Comparison of ENCODE assay signal across 1 cellular context in the genomic region with DNA sequence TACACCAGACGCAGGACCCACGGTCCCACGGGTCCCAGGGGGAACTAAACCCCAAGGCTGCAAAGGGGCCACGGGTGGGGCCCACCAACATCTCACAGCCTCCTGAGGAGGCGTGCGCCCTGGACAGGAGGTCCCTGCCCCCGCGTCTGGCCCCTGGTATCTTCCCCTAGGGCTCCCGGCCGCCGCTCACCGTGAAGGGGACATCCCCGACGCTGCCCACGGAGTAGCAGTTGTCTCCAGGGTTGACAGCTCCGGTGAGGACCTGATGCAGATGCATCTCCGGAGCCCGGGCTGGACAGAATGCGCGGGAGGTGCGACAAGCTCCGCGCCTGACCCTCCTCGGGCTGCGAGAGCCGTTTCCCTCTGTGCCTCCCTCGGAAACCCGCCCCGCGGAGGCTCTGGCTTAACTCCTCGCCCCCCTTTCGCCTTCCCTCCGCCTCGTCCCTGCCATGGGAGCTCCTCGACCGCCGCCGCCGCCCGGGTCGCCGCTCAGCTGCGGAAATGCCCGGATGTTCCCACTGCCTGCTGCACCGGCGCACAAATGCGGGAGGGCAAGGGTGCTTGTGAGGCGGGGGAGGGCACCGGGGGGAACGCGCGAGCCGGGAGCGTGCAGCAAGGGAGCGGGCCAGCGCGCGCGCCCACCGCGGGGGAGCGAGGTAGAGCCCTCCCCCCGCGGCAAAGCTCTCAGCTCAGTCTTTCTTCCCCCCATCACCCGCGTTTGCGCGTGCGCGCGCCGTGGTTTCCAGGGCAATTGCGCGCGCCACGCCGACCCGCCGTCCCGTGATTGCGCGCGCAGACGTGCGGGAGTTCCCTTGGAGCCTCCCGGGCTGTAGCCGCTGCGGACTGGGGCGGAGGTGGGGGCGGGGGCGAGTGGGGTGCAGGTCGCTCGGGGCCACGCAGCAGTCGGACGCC.
A peak's percentile ranks its signal among the peaks of the same experiment; 100 is the strongest.
TF ChIP-seq lines count a peak whose summit lies in the region.

A gene with protein sequence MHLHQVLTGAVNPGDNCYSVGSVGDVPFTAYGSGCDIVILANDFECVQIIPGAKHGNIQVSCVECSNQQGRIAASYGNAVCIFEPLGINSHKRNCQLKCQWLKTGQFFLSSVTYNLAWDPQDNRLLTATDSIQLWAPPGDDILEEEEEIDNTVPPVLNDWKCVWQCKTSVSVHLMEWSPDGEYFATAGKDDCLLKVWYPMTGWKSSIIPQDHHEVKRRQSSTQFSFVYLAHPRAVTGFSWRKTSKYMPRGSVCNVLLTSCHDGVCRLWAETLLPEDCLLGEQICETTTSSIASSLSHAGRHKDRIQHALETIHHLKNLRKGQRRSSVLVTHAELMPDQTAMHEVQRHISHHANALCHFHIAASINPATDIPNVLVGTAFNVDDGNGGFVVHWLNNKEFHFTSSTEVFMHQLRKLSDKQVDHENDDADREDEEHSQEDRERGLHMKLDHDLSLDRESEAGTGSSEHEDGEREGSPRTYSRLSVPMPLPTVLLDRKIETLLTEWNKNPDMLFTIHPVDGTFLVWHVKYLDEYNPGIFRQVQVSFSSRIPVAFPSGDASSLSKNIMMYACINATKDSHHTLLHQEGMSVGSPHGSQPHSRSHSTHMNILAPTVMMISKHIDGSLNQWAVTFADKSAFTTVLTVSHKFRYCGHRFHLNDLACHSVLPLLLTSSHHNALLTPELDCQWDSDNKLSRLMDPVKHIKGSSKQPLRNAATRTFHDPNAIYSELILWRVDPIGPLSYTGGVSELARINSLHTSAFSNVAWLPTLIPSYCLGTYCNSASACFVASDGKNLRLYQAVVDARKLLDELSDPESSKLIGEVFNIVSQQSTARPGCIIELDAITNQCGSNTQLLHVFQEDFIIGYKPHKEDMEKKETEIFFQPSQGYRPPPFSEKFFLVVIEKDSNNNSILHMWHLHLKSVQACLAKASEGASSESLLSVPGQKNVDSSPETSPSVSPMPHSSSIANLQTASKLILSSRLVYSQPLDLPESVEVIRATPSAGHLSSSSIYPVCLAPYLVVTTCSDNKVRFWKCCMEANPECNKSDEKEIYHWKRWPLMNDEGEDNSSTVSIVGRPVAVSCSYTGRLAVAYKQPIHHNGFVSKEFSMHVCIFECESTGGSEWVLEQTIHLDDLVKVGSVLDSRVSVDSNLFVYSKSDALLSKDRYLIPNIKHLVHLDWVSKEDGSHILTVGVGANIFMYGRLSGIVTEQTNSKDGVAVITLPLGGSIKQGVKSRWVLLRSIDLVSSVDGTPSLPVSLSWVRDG (N-terminal part only) (minus strand): TSS at position 503 of the 912 bp plus-strand sequence. CDS start 226 bp downstream, at position 277.

TF ChIP-seq in HepG2, 621 proteins besides CTCF, POLR2A, EP300 and RAD21 (continued from another document and continues in another):
- TF ChIP-seq, protein P1, sequence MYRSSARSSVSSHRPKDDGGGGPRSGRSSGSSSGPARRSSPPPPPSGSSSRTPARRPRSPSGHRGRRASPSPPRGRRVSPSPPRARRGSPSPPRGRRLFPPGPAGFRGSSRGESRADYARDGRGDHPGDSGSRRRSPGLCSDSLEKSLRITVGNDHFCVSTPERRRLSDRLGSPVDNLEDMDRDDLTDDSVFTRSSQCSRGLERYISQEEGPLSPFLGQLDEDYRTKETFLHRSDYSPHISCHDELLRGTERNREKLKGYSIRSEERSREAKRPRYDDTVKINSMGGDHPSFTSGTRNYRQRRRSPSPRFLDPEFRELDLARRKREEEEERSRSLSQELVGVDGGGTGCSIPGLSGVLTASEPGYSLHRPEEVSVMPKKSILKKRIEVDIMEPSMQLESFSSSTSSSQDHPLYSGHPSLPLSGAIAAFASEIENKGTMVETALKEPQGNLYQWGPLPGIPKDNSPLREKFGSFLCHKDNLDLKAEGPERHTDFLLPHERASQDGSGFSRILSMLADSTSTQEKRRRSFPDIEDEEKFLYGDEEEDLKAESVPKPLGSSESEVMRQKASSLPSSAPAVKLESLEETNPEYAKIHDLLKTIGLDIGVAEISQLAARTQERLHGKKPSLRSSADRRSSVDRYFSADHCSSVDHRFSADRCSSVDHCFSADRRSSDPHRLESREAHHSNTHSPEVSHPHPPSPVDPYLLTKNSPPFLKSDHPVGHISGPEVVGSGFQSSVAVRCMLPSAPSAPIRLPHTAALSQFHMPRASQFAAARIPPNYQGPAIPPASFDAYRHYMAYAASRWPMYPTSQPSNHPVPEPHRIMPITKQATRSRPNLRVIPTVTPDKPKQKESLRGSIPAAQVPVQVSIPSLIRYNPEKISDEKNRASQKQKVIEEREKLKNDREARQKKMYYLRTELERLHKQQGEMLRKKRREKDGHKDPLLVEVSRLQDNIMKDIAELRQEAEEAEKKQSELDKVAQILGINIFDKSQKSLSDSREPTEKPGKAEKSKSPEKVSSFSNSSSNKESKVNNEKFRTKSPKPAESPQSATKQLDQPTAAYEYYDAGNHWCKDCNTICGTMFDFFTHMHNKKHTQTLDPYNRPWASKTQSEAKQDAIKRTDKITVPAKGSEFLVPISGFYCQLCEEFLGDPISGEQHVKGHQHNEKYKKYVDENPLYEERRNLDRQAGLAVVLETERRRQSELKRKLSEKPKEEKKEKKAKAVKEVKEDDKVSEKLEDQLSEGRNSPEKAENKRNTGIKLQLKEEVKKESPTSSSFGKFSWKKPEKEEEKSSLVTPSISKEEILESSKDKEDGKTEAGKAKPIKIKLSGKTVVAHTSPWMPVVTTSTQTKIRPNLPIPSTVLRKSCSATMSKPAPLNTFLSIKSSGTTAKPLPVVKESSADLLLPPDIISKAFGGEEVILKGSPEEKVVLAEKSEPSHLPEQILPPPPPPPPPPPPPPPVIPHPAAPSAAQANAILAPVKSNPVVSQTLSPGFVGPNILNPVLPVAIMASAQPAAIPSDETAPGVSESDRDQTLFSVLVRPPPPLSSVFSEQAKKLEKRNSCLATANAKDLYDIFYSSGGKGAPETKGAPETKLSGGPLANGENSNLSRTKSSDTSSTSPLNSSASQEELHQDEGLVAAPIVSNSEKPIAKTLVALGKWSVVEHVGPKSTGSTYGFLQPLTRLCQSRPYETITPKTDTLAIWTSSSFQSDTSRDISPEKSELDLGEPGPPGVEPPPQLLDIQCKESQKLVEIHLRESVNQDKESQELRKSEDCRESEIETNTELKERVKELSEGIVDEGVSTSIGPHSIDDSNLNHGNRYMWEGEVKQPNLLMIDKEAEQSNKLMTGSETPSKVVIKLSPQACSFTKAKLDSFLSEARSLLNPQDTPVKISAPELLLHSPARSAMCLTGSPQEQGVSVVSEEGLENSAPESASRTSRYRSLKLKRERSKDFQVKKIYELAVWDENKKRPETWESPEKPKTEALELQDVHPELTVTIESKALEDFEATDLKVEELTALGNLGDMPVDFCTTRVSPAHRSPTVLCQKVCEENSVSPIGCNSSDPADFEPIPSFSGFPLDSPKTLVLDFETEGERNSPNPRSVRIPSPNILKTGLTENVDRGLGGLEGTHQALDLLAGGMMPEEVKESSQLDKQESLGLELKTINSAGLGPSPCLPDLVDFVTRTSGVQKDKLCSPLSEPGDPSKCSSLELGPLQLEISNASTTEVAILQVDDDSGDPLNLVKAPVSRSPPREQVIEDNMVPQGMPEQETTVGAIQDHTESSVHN (CRISPR knock-in tag; IDR thresholded peaks at IDR 0.05), result no peak
- TF ChIP-seq ZNF788 (CRISPR knock-in tag; IDR thresholded peaks at IDR 0.05; ENCODE audit: borderline replicate concordance) (peak; percentile 47; the same call in 1 of the 2 replicates), TAF1 (CRISPR knock-in tag; IDR thresholded peaks at IDR 0.05) (peak; percentile 77; the same call in 1 of the 2 replicates), ZMAT3 (CRISPR knock-in tag; conservative IDR thresholded peaks at IDR 0.05) (0 out of 2 replicates have a peak, but pooled peaks have one; percentile 56), ZNF24 (IDR thresholded peaks at IDR 0.05) (no peak), ZNF670 (CRISPR knock-in tag; IDR thresholded peaks at IDR 0.05; ENCODE audit: borderline replicate concordance) (peak; percentile 77), ARNT2 (CRISPR knock-in tag; IDR thresholded peaks at IDR 0.05; ENCODE audit: low read depth) (peak; percentile 57; the same call in 1 of the 2 replicates), NR2F2 (IDR thresholded peaks at IDR 0.05; ENCODE audit: borderline replicate concordance, low read depth) (no peak), ELF1 (CRISPR knock-in tag; IDR thresholded peaks at IDR 0.05) (peak; percentile 55), ZNF552 (CRISPR knock-in tag; IDR thresholded peaks at IDR 0.05; ENCODE audit: borderline replicate concordance) (no peak), ZNF598 (CRISPR knock-in tag; IDR thresholded peaks at IDR 0.05; ENCODE audit: borderline replicate concordance) (peak; percentile 90), TEAD3 (CRISPR knock-in tag; optimal IDR thresholded peaks at IDR 0.05; ENCODE audit: borderline replicate concordance) (no peak), MLLT10 (CRISPR knock-in tag; IDR thresholded peaks at IDR 0.05) (no peak), IRX3 (CRISPR knock-in tag; IDR thresholded peaks at IDR 0.05; ENCODE audit: borderline replicate concordance, low read depth) (no peak), DPF2 (CRISPR knock-in tag; IDR thresholded peaks at IDR 0.05; ENCODE audit: borderline replicate concordance, low read depth) (no peak), RARA (CRISPR knock-in tag; IDR thresholded peaks at IDR 0.05) (no peak), HNRNPH1 (optimal IDR thresholded peaks at IDR 0.05; ENCODE audit: low read depth, low read length) (no peak), ZNF331 (CRISPR knock-in tag; IDR thresholded peaks at IDR 0.05) (peak; percentile 32; the same call in 1 of the 2 replicates), ZSCAN20 (CRISPR knock-in tag; IDR thresholded peaks at IDR 0.05; ENCODE audit: borderline replicate concordance) (no peak), ZNF589 (CRISPR knock-in tag; conservative IDR thresholded peaks at IDR 0.05) (peak; percentile 82), NFE2L2 (IDR thresholded peaks at IDR 0.05; ENCODE audit: low read length) (no peak), ZNF451 (CRISPR knock-in tag; IDR thresholded peaks at IDR 0.05) (peak; percentile 49; the same call in 1 of the 2 replicates), HNRNPLL (IDR thresholded peaks at IDR 0.05; ENCODE audit: low read depth, low read length, poor library complexity, severe bottlenecking) (peak; percentile 99), ZNF160 (CRISPR knock-in tag; IDR thresholded peaks at IDR 0.05) (no peak), RFX1 (IDR thresholded peaks at IDR 0.05) (peak; percentile 55; the same call in 1 of the 2 replicates), ZNF292 (CRISPR knock-in tag; IDR thresholded peaks at IDR 0.05; ENCODE audit: borderline replicate concordance, low read depth) (peak; percentile 65; the same call in 1 of the 2 replicates), GFI1 (CRISPR knock-in tag; IDR thresholded peaks at IDR 0.05; ENCODE audit: borderline replicate concordance) (no peak; the same call in 1 of the 2 replicates), TBX2 (CRISPR knock-in tag; IDR thresholded peaks at IDR 0.05; ENCODE audit: borderline replicate concordance) (peak; percentile 43; the same call in 1 of the 2 replicates)
- TF ChIP-seq, protein P2, sequence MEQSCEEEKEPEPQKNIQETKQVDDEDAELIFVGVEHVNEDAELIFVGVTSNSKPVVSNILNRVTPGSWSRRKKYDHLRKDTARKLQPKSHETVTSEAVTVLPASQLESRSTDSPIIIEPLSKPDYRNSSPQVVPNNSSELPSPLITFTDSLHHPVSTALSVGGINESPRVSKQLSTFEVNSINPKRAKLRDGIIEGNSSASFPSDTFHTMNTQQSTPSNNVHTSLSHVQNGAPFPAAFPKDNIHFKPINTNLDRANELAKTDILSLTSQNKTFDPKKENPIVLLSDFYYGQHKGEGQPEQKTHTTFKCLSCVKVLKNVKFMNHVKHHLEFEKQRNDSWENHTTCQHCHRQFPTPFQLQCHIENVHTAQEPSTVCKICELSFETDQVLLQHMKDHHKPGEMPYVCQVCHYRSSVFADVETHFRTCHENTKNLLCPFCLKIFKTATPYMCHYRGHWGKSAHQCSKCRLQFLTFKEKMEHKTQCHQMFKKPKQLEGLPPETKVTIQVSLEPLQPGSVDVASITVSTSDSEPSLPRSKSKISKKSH (CRISPR knock-in tag; IDR thresholded peaks at IDR 0.05; ENCODE audit: borderline replicate concordance), result peak; percentile 80; the same call in 1 of the 2 replicates
- TF ChIP-seq, protein P3, sequence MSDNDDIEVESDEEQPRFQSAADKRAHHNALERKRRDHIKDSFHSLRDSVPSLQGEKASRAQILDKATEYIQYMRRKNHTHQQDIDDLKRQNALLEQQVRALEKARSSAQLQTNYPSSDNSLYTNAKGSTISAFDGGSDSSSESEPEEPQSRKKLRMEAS (IDR thresholded peaks at IDR 0.05), result peak; percentile 16; the same call in 1 of the 2 replicates
- TF ChIP-seq, protein P4, sequence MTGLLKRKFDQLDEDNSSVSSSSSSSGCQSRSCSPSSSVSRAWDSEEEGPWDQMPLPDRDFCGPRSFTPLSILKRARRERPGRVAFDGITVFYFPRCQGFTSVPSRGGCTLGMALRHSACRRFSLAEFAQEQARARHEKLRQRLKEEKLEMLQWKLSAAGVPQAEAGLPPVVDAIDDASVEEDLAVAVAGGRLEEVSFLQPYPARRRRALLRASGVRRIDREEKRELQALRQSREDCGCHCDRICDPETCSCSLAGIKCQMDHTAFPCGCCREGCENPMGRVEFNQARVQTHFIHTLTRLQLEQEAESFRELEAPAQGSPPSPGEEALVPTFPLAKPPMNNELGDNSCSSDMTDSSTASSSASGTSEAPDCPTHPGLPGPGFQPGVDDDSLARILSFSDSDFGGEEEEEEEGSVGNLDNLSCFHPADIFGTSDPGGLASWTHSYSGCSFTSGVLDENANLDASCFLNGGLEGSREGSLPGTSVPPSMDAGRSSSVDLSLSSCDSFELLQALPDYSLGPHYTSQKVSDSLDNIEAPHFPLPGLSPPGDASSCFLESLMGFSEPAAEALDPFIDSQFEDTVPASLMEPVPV (CRISPR knock-in tag; IDR thresholded peaks at IDR 0.05), result no peak; the same call in 1 of the 2 replicates
- TF ChIP-seq, protein P5, sequence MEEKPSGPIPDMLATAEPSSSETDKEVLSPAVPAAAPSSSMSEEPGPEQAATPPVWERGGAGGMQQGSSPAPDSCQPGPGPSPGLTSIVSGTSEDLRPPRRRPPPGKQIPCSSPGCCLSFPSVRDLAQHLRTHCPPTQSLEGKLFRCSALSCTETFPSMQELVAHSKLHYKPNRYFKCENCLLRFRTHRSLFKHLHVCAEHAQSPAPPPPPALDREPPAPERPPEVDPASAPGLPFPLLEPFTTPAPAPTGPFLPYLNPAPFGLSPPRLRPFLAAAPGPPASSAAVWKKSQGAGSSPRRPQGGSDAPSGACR (CRISPR knock-in tag; IDR thresholded peaks at IDR 0.05), result no peak
- TF ChIP-seq, protein P6, sequence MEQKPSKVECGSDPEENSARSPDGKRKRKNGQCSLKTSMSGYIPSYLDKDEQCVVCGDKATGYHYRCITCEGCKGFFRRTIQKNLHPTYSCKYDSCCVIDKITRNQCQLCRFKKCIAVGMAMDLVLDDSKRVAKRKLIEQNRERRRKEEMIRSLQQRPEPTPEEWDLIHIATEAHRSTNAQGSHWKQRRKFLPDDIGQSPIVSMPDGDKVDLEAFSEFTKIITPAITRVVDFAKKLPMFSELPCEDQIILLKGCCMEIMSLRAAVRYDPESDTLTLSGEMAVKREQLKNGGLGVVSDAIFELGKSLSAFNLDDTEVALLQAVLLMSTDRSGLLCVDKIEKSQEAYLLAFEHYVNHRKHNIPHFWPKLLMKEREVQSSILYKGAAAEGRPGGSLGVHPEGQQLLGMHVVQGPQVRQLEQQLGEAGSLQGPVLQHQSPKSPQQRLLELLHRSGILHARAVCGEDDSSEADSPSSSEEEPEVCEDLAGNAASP (CRISPR knock-in tag; IDR thresholded peaks at IDR 0.05; ENCODE audit: borderline replicate concordance), result no peak
- TF ChIP-seq, protein P7, sequence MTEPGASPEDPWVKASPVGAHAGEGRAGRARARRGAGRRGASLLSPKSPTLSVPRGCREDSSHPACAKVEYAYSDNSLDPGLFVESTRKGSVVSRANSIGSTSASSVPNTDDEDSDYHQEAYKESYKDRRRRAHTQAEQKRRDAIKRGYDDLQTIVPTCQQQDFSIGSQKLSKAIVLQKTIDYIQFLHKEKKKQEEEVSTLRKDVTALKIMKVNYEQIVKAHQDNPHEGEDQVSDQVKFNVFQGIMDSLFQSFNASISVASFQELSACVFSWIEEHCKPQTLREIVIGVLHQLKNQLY (CRISPR knock-in tag; IDR thresholded peaks at IDR 0.05), result no peak
